ENCODE assay signal across 19 cellular contexts in the genomic region with DNA sequence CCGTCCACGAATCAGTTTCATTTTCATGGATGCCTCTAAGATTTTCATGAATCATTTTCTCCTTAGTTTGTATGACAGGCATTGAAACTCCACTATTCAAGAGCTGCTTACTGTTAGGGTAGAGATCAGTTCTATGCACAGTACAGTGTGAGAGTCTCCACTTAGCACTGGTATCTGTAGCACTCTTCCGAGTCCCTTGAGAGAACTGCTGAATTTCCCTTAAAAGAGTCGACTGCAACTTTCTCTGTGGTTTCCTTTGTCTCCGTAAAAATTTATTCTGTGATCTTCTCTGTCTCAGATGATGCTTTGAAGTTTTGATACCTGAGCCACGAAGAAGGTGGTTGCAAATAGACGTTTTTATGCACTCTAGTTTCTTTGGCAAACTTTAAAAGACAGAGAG. TPM values are rescaled to one million over a fixed set of nuclear protein-coding genes. Genes with fewer than 3 reads are reported as not detected.
A peak's percentile ranks its signal among the peaks of the same experiment; 100 is the strongest.
DNase-seq lines count a peak whose midpoint lies in the region; ATAC-seq and TF ChIP-seq lines count a peak whose summit lies in the region.
"Had no signal": no experiment of that assay in that cellular context is flagged by ENCODE, and none has a peak within 500 bp of the region (broad histone marks: within the 10 kb centered on the region; RNA-seq: fewer than 3 reads in every experiment).

No MANE protein-coding gene starts in this region.

- peaks cover 22% of the 10 kb centered on the region for H3K4me1 ChIP-seq in A673 (ENCODE audit: insufficient read depth, low read length, poor library complexity, severe bottlenecking)
- peaks cover 44% of the 10 kb centered on the region for H3K4me1 ChIP-seq in CD8-positive, alpha-beta T cell (ENCODE audit: insufficient read depth, low read length)
- H3K4me1 ChIP-seq: adrenal gland, SJSA1 had no signal

- POLR2A ChIA-PET in A673 (lab: Charles Lee; ENCODE audit: low non-redundant PET), result no interaction called here
- POLR2A ChIA-PET in CD8-positive, alpha-beta T cell (lab: Charles Lee), result interaction anchor here (1.1 to 2.4 kb wide), 3 partner anchors 13 to 16 kb away, joined by 3 to 13 read pairs (median 3); partner anchors contain the start of gene GTPBP8

- CTCF ChIA-PET in A673 (lab: Charles Lee), result no interaction called here
- CTCF ChIA-PET in CD8-positive, alpha-beta T cell (lab: Charles Lee), result interaction anchor here (1.0 to 2.9 kb wide), 4 partner anchors 13 to 271 kb away, joined by 4 to 11 read pairs (median 5); partner anchors contain the start of gene GTPBP8

- peaks cover 73% of the 10 kb centered on the region for H3K36me3 Mint-ChIP-seq in CD8-positive, alpha-beta T cell
- H3K36me3 Mint-ChIP-seq in T-helper 17 cell (ENCODE audit: low read depth), result peaks cover 7% of the 10 kb centered on the region
- H3K36me3 Mint-ChIP-seq in effector memory CD8-positive, alpha-beta T cell (ENCODE audit: insufficient read depth), result peaks cover 48% of the 10 kb centered on the region

- no peaks in the 10 kb centered on the region for H3K27me3 Mint-ChIP-seq in CD8-positive, alpha-beta T cell (ENCODE audit: low read depth)
- no peaks in the 10 kb centered on the region for H3K27me3 Mint-ChIP-seq in T-helper 17 cell
- no peaks in the 10 kb centered on the region for H3K27me3 Mint-ChIP-seq in effector memory CD8-positive, alpha-beta T cell

- H3K27ac Mint-ChIP-seq in CD8-positive, alpha-beta T cell, result peak overlapping the region; percentile 96
- peak overlapping the region; percentile 96 for H3K27ac Mint-ChIP-seq in T-helper 17 cell
- peak overlapping the region; percentile 85 to 93 for H3K27ac Mint-ChIP-seq in effector memory CD8-positive, alpha-beta T cell

- peak overlapping the region; percentile 75 for H3K4me3 Mint-ChIP-seq in CD8-positive, alpha-beta T cell
- H3K4me3 Mint-ChIP-seq in T-helper 17 cell, result peak overlapping the region; percentile 84
- H3K4me3 Mint-ChIP-seq in effector memory CD8-positive, alpha-beta T cell, result peak overlapping the region; percentile 62 to 72

- H3K27ac ChIP-seq in A673 (ENCODE audit: low read depth, low read length, poor library complexity, severe bottlenecking), result peak overlapping the region; percentile 33
- peak overlapping the region; percentile 42 for H3K27ac ChIP-seq in CD8-positive, alpha-beta T cell (ENCODE audit: low read depth, low read length)
- H3K27ac ChIP-seq: adrenal gland, hepatocyte, SJSA1 had no signal

- H3K27me3 ChIP-seq in A673 (replicated peaks; ENCODE audit: insufficient read depth, low read depth, low read length, poor library complexity), result no peaks in the 10 kb centered on the region
- no peaks in the 10 kb centered on the region for H3K27me3 ChIP-seq in CD8-positive, alpha-beta T cell (ENCODE audit: insufficient read depth, low read length)
- H3K27me3 ChIP-seq: adrenal gland, hepatocyte, SJSA1 had no signal

- peaks cover 75% of the 10 kb centered on the region for H3K36me3 ChIP-seq in A673 (ENCODE audit: insufficient read depth, low read length, poor library complexity, severe bottlenecking)
- H3K36me3 ChIP-seq in CD8-positive, alpha-beta T cell (ENCODE audit: insufficient read depth, low read length), result peaks cover 17% of the 10 kb centered on the region

- no peaks in the 10 kb centered on the region for H3K9me3 Mint-ChIP-seq in CD8-positive, alpha-beta T cell
- H3K9me3 Mint-ChIP-seq in effector memory CD8-positive, alpha-beta T cell, result no peaks in the 10 kb centered on the region

- no TSS peak for BruUV-seq in A673 (replicated peaks; lab: Mats Ljungman, UMichigan)

- intact Hi-C loops in A673 (cut with micrococcal nuclease; ENCODE audit: unreplicated experiment) (no loop called here), head of caudate nucleus (cut with DNase I) (no loop called here)
- intact Hi-C loops in CD8-positive, alpha-beta T cell (cut with DNase I, micrococcal nuclease), result loop anchor here (1.0 to 2.0 kb wide), 2 partner anchors 14 to 15 kb away; partner anchors contain the start of gene GTPBP8 (in 1 of the 2)

- DNase-seq in A673 (ENCODE audit: low spot score) (peak; percentile 45), T-helper 17 cell (no peak), head of caudate nucleus (no peak), cortex of kidney (lab: John Stamatoyannopoulos, UW) (no peak), NCI-H1930 (lab: John Stamatoyannopoulos, UW) (no peak)
- peak in 1 of 7 experiments; percentile 21 for DNase-seq in CD8-positive, alpha-beta T cell
- peak in 1 of 3 experiments; percentile 7 for DNase-seq in effector memory CD8-positive, alpha-beta T cell
- DNase-seq: adrenal gland, AML-193, caudate nucleus, mesenchymal stem cell, NCI-H187 treated with DMSO at 0.1 percent for 48 hours, NCI-H524, PC-3 had no signal

- TF ChIP-seq CTCF in A673 (conservative IDR thresholded peaks at IDR 0.05; ENCODE audit: low read depth, low read length), result no peak
- no peak for TF ChIP-seq CTCF in CD8-positive, alpha-beta T cell (IDR thresholded peaks at IDR 0.05)

- peak; percentile 81 for ATAC-seq in CD8-positive, alpha-beta T cell
- peak; percentile 93 for ATAC-seq in T-helper 17 cell
- ATAC-seq in effector memory CD8-positive, alpha-beta T cell (replicated peaks), result peak; percentile 83
- ATAC-seq: PC-3 had no signal

- H3K9me3 ChIP-seq in A673 (ENCODE audit: low read depth, low read length, poor library complexity, severe bottlenecking) (no peaks in the 10 kb centered on the region), T-helper 17 cell (ENCODE audit: control insufficient read depth, low read length, poor library complexity, severe bottlenecking) (no peaks in the 10 kb centered on the region)
- no peaks in the 10 kb centered on the region for H3K9me3 ChIP-seq in CD8-positive, alpha-beta T cell (ENCODE audit: low read length)
- H3K9me3 ChIP-seq: adrenal gland, SJSA1 had no signal

- no peak overlapping the region for H3K4me3 ChIP-seq in A673 (ENCODE audit: low read depth, low read length, poor library complexity, severe bottlenecking)
- peak overlapping the region; percentile 12 for H3K4me3 ChIP-seq in CD8-positive, alpha-beta T cell (ENCODE audit: low read depth, low read length)
- H3K4me3 ChIP-seq: adrenal gland, hepatocyte, SJSA1 had no signal

- peaks cover 81% of the 10 kb centered on the region for H3K4me1 Mint-ChIP-seq in CD8-positive, alpha-beta T cell (ENCODE audit: low read depth)
- peaks cover 47% of the 10 kb centered on the region for H3K4me1 Mint-ChIP-seq in T-helper 17 cell
- H3K4me1 Mint-ChIP-seq in effector memory CD8-positive, alpha-beta T cell (ENCODE audit: low read depth in 2 of 2), result peaks cover 25 to 51% of the 10 kb centered on the region in 2 donors

RNA-seq across cellular contexts. Expression of gene GTPBP8, which starts 14.8 kb away (rescaled TPM):
- total RNA-seq in A673 (2021), result 18.3 and 21.5 TPM in 2 replicates
- 10 to 100 TPM; 20.1 to 22.3 TPM for total RNA-seq in CD8-positive, alpha-beta T cell
- 10 to 100 TPM; 16.7 to 20.4 TPM for total RNA-seq in T-helper 17 cell

RNA-seq across cellular contexts. Expression of gene CD200R1, which starts 30.7 kb away (rescaled TPM):
- total RNA-seq in A673 (2021), result not detected in 2 replicates
- 1 to 10 TPM; 1.5 to 2.2 TPM for total RNA-seq in CD8-positive, alpha-beta T cell
- 10 to 100 TPM in 1 of 2 donors, 1 to 10 TPM in 1; 7.1 to 12.8 TPM for total RNA-seq in T-helper 17 cell
- total RNA-seq: H1, kidney epithelial cell, MCF 10A, PC-3, SJSA1 had no signal

Comparison
In these comparisons a context has a peak if more than half of its experiments do, and no peak if none do; other contexts are left out.
1. intact Hi-C loops: an anchor here in CD8-positive, alpha-beta T cell (1.0 to 2.0 kb wide); none called in A673 and head of caudate nucleus.